ENCODE assay signal across 9 cellular contexts in genomic region chr20:53736757-53737403, GRCh38.
A peak's percentile ranks its signal among the peaks of the same experiment; 100 is the strongest.
DNase-seq lines count a peak whose midpoint lies in the region; ATAC-seq and TF ChIP-seq lines count a peak whose summit lies in the region.
"Had no signal": no experiment of that assay in that cellular context is flagged by ENCODE, and none has a peak within 500 bp of the region (broad histone marks: within the 10 kb centered on the region; RNA-seq: fewer than 3 reads in every experiment).

No MANE protein-coding gene starts in this region.

- H3K4me1 Mint-ChIP-seq in activated CD4-positive, alpha-beta T cell treated with anti-CD3 and anti-CD28 coated beads, Interleukin-2, amount 10 ng/mL, durations not matched to agents 24 days and 14 days: peaks cover 54% of the 10 kb centered on the region

- H3K4me1 ChIP-seq in adipocyte (ENCODE audit: control insufficient read depth, insufficient read depth, low read length) (peaks cover 49% of the 10 kb centered on the region), liver (ENCODE audit: control insufficient read depth in 4 of 4, insufficient read depth in 4 of 4, low read length in 3 of 4) (peaks cover 2 to 35% (median 29%) of the 10 kb centered on the region in 4 donors), vagina (peaks cover 38% of the 10 kb centered on the region)

- no peaks in the 10 kb centered on the region for H3K27me3 ChIP-seq in adipocyte (replicated peaks; ENCODE audit: control insufficient read depth, insufficient read depth, low read length)
- no peaks in the 10 kb centered on the region for H3K27me3 ChIP-seq in liver (ENCODE audit: control insufficient read depth in 4 of 4, insufficient read depth in 4 of 4, low read length in 3 of 4)
- H3K27me3 ChIP-seq in vagina: no peaks in the 10 kb centered on the region
- H3K27me3 ChIP-seq: upper lobe of left lung had no signal

- DNase-seq in activated CD4-positive, alpha-beta T cell treated with anti-CD3 and anti-CD28 coated beads, Interleukin-2, amount 10 ng/mL, durations not matched to agents 24 days and 14 days: peak; percentile 73
- no peak for DNase-seq in activated CD4-positive, alpha-beta T cell treated with anti-CD3 and anti-CD28 coated beads, Interleukin-2, amount 50 U/mL, for 4 hours
- DNase-seq in NCI-H1105 treated with DMSO at 0.1 percent for 48 hours (lab: John Stamatoyannopoulos, UW) (peak; percentile 61), adipocyte (ENCODE audit: low read depth) (peak; percentile 77), vagina (ENCODE audit: extremely low spot score in 2 of 2) (no peak), anterior cingulate cortex (lab: John Stamatoyannopoulos, UW) (no peak)
- DNase-seq: upper lobe of left lung had no signal

- peak overlapping the region; percentile 51 for H3K4me3 ChIP-seq in adipocyte (ENCODE audit: low read length)
- no peak overlapping the region for H3K4me3 ChIP-seq in liver (ENCODE audit: low read depth in 1 of 3, low read length in 3 of 3)
- H3K4me3 ChIP-seq in vagina: no peak overlapping the region
- H3K4me3 ChIP-seq: upper lobe of left lung had no signal

- H3K27me3 Mint-ChIP-seq in activated CD4-positive, alpha-beta T cell treated with anti-CD3 and anti-CD28 coated beads, Interleukin-2, amount 10 ng/mL, durations not matched to agents 24 days and 14 days: no peaks in the 10 kb centered on the region

- no peak for TF ChIP-seq POLR2A in vagina (IDR thresholded peaks at IDR 0.05)

- intact Hi-C loops in activated CD4-positive, alpha-beta T cell treated with anti-CD3 and anti-CD28 coated beads, Interleukin-2, amount 10 ng/mL, durations not matched to agents 24 days and 14 days (cut with micrococcal nuclease): loop anchor here (1.0 to 2.0 kb wide), 2 partner anchors 14 to 29 kb away; no protein-coding TSS in a partner anchor
- intact Hi-C loops in vagina (cut with DNase I): no loop called here

- peak overlapping the region; percentile 66 for H3K4me3 Mint-ChIP-seq in activated CD4-positive, alpha-beta T cell treated with anti-CD3 and anti-CD28 coated beads, Interleukin-2, amount 10 ng/mL, durations not matched to agents 24 days and 14 days

- H3K36me3 ChIP-seq in adipocyte (ENCODE audit: control insufficient read depth, insufficient read depth, low read length, severe bottlenecking) (no peaks in the 10 kb centered on the region), liver (ENCODE audit: control insufficient read depth in 4 of 4, insufficient read depth in 3 of 4, low read depth in 1 of 4, low read length in 3 of 4) (no peaks in the 10 kb centered on the region), vagina (no peaks in the 10 kb centered on the region)
- H3K36me3 ChIP-seq: upper lobe of left lung had no signal

- TF ChIP-seq CTCF in liver (IDR thresholded peaks at IDR 0.05; ENCODE audit: low read depth, low read length, missing input control) (no peak), vagina (IDR thresholded peaks at IDR 0.05) (no peak)

- no peaks in the 10 kb centered on the region for H3K9me3 Mint-ChIP-seq in activated CD4-positive, alpha-beta T cell treated with anti-CD3 and anti-CD28 coated beads, Interleukin-2, amount 10 ng/mL, durations not matched to agents 24 days and 14 days

- no peaks in the 10 kb centered on the region for H3K9me3 ChIP-seq in adipocyte (ENCODE audit: control insufficient read depth, low read length)
- no peaks in the 10 kb centered on the region for H3K9me3 ChIP-seq in liver (ENCODE audit: control insufficient read depth in 4 of 4, low read length in 3 of 4)
- H3K9me3 ChIP-seq in vagina: no peaks in the 10 kb centered on the region
- H3K9me3 ChIP-seq: upper lobe of left lung had no signal

- no peak for ATAC-seq in GM21528 (IDR thresholded peaks at IDR 0.05; ENCODE audit: low FRiP score, unreplicated experiment)

- peak in 1 of 2 donors; percentile 2 for TF ChIP-seq RAD21 in liver (IDR thresholded peaks at IDR 0.05)

- H3K27ac ChIP-seq in liver (ENCODE audit: low read depth in 1 of 2, low read length in 2 of 2): peak overlapping the region; percentile 88 to 96
- peak overlapping the region; percentile 84 for H3K27ac ChIP-seq in vagina

- WGBS in liver: 42% methylated on average over 6 of the region's 6 CpGs

- H3K27ac Mint-ChIP-seq in activated CD4-positive, alpha-beta T cell treated with anti-CD3 and anti-CD28 coated beads, Interleukin-2, amount 10 ng/mL, durations not matched to agents 24 days and 14 days: peak overlapping the region; percentile 92

- no peaks in the 10 kb centered on the region for H3K36me3 Mint-ChIP-seq in activated CD4-positive, alpha-beta T cell treated with anti-CD3 and anti-CD28 coated beads, Interleukin-2, amount 10 ng/mL, durations not matched to agents 24 days and 14 days (ENCODE audit: low read depth)

- H3K9ac ChIP-seq in adipocyte (ENCODE audit: low read length): peak overlapping the region; percentile 83
- H3K9ac ChIP-seq in liver (ENCODE audit: low read depth in 1 of 2, low read length in 2 of 2): peak overlapping the region in 1 of 2 donors; percentile 97

TF ChIP-seq in liver, 16 proteins besides CTCF, POLR2A, EP300 and RAD21:
- no peak for TF ChIP-seq NR2F2 (IDR thresholded peaks at IDR 0.05)
- TF ChIP-seq SP1 (IDR thresholded peaks at IDR 0.05): no peak
- no peak for TF ChIP-seq GABPA (IDR thresholded peaks at IDR 0.05 in 1 of 2, conservative IDR thresholded peaks at IDR 0.05 in 1 of 2)
- TF ChIP-seq RXRA (IDR thresholded peaks at IDR 0.05): no peak
- no peak for TF ChIP-seq YY1 (IDR thresholded peaks at IDR 0.05)
- TF ChIP-seq EGR1 (IDR thresholded peaks at IDR 0.05; ENCODE audit: low read depth in 2 of 2): no peak
- no peak for TF ChIP-seq JUND (IDR thresholded peaks at IDR 0.05)

Comparison
In these comparisons a context has a peak if more than half of its experiments do, and no peak if none do; other contexts are left out.
1. DNase-seq: peak in activated CD4-positive, alpha-beta T cell treated with anti-CD3 and anti-CD28 coated beads, Interleukin-2, amount 10 ng/mL, durations not matched to agents 24 days and 14 days (single experiment), NCI-H1105 treated with DMSO at 0.1 percent for 48 hours (single experiment) and adipocyte (single experiment); none in activated CD4-positive, alpha-beta T cell treated with anti-CD3 and anti-CD28 coated beads, Interleukin-2, amount 50 U/mL, for 4 hours (0 of 2), vagina (0 of 2) and anterior cingulate cortex (0 of 58).